In the genomic region with DNA sequence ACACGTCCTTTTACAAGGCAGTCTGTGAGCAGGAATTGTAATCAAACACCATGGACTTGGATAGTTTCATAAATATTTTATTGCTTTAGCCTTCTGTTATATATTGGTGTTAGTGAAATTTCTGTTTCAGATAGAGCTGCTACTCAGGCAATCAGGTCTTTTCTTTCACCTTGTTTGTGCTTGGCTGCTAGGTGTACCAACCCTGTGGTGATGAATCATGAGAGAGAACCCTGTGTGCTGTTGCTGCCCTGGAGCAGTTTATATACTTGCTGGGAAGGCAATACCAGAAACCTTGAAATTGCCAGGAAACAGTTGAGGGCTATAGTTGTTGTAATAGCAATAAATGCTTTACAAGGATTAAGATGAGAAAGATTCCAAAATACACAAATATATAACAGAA, we compare ENCODE assay signal across 21 cellular contexts.
"Had no signal": no experiment of that assay in that cellular context is flagged by ENCODE, and none has a peak within 500 bp of the region (broad histone marks: within the 10 kb centered on the region; RNA-seq: fewer than 3 reads in every experiment).

No MANE protein-coding gene starts in this region.

- H3K9me3 ChIP-seq: MG63, SJSA1 had no signal

- H3K4me3 ChIP-seq: MG63, SJSA1 had no signal

- DNase-seq: KBM-7, MG63, NCI-H1092, NCI-H1105 treated with DMSO at 0.1 percent for 48 hours, NCI-H1417 treated with DMSO at 0.1 percent for 48 hours, NCI-H146, NCI-H1694 treated with DMSO at 0.1 percent for 48 hours, NCI-H1930, NCI-H2081, NCI-H2107, NCI-H2227 treated with DMSO at 0.1 percent for 48 hours, NCI-H446, NCI-H510A, NCI-H524 treated with DMSO at 0.1 percent for 48 hours, NCI-H69, NCI-H774, Right ventricle myocardium superior, RPMI8226, SIG-M5 had no signal

- FAIRE-seq: RCC 7860 had no signal

- H3K27me3 ChIP-seq: MG63, SJSA1 had no signal

- H3K27ac ChIP-seq: SJSA1 had no signal

- H3K4me1 ChIP-seq: SJSA1 had no signal

- H3K36me3 ChIP-seq: MG63, SJSA1 had no signal
